In genomic region chr12:52264435-52264825, GRCh38 we compare ENCODE assay signal across 18 cellular contexts. TPM values are rescaled to one million over a fixed set of nuclear protein-coding genes. Genes with fewer than 3 reads are reported as not detected.
DNase-seq lines count a peak whose midpoint lies in the region; ATAC-seq and TF ChIP-seq lines count a peak whose summit lies in the region.
"Had no signal": no experiment of that assay in that cellular context is flagged by ENCODE, and none has a peak within 500 bp of the region (broad histone marks: within the 10 kb centered on the region; RNA-seq: fewer than 3 reads in every experiment).

No MANE protein-coding gene starts in this region.

- H3K79me2 ChIP-seq in KMS-11 (ENCODE audit: insufficient read depth, low read depth) (no peaks in the 10 kb centered on the region), SK-N-SH (ENCODE audit: insufficient read depth) (no peaks in the 10 kb centered on the region)

- H3K9ac ChIP-seq in KMS-11 = no peak overlapping the region
- H3K9ac ChIP-seq in SK-N-SH = no peak overlapping the region

- H3K27me3 ChIP-seq in KMS-11 (ENCODE audit: insufficient read depth, low read depth) (no peaks in the 10 kb centered on the region), SK-N-SH (ENCODE audit: insufficient read depth) (no peaks in the 10 kb centered on the region)
- H3K27me3 ChIP-seq: MG63 had no signal

- H3K4me1 Mint-ChIP-seq in T-helper 17 cell = peaks cover 8% of the 10 kb centered on the region
- peaks cover 23% of the 10 kb centered on the region for H3K4me1 Mint-ChIP-seq in activated T-helper 1 cell treated with anti-CD3 and anti-CD28 coated beads, Interleukin-12 subunit alpha, Interleukin-12 subunit beta, Interleukin-2, Interleukin-4 antibody, amounts not matched to agents 30 ng/mL and 10 ng/mL and 1 ng/mL, durations not matched to agents 14 hours and 24 hours and 36 hours (ENCODE audit: low read depth)
- H3K4me1 Mint-ChIP-seq in activated CD4-positive, alpha-beta memory T cell treated with anti-CD3 and anti-CD28 coated beads, Interleukin-2, amount 10 ng/mL, durations not matched to agents 7 days and 5 days = peaks cover 14% of the 10 kb centered on the region

- H4K20me1 ChIP-seq in KMS-11 (ENCODE audit: insufficient read depth) (no peaks in the 10 kb centered on the region), SK-N-SH (ENCODE audit: insufficient read depth) (no peaks in the 10 kb centered on the region)

- intact Hi-C loops in posterior vena cava (cut with DNase I) = no loop called here
- intact Hi-C loops in activated T-helper 1 cell treated with anti-CD3 and anti-CD28 coated beads, Interleukin-12 subunit alpha, Interleukin-12 subunit beta, Interleukin-2, Interleukin-4 antibody, amounts not matched to agents 30 ng/mL and 10 ng/mL and 1 ng/mL, durations not matched to agents 14 hours and 24 hours and 36 hours (cut with micrococcal nuclease) = no loop called here

- H3K27ac ChIP-seq in KMS-11 (no peak overlapping the region), SK-N-SH (ENCODE audit: low read depth in 2 of 2, low read length in 1 of 2) (no peak overlapping the region)
- H3K27ac ChIP-seq: C4-2B, PC-9 had no signal

- H3K4me2 ChIP-seq in KMS-11 (peak overlapping the region; percentile 26; the same call in 1 of the 2 replicates), SK-N-SH (no peak overlapping the region)
- H3K4me2 ChIP-seq: PC-9 had no signal

- H3K36me3 ChIP-seq in KMS-11 (ENCODE audit: insufficient read depth) (no peaks in the 10 kb centered on the region), SK-N-SH (replicated peaks in 1 of 2; ENCODE audit: control insufficient read depth in 1 of 2, insufficient read depth in 2 of 2, low read length in 1 of 2) (no peaks in the 10 kb centered on the region)

- ATAC-seq in T-helper 17 cell (no peak), GM21576 (IDR thresholded peaks at IDR 0.05; ENCODE audit: unreplicated experiment) (no peak)
- ATAC-seq: GM12878 had no signal

- 85% methylated on average over 2 of the region's 2 CpGs for WGBS in SK-N-SH (ENCODE audit: low lambda C conversion rate)

- peaks cover 7% of the 10 kb centered on the region for H3F3A ChIP-seq in SK-N-SH (replicated peaks; ENCODE audit: insufficient read depth)

- no peak for TF ChIP-seq RAD21 in SK-N-SH (IDR thresholded peaks at IDR 0.05; ENCODE audit: low read length)

- no peaks in the 10 kb centered on the region for H3K9me2 ChIP-seq in SK-N-SH

- no peak for TF ChIP-seq EP300 in SK-N-SH (IDR thresholded peaks at IDR 0.05; ENCODE audit: borderline replicate concordance in 1 of 2, low read depth in 1 of 2, low read length in 1 of 2)

- H3K36me3 Mint-ChIP-seq in T-helper 17 cell (ENCODE audit: low read depth) = no peaks in the 10 kb centered on the region
- H3K36me3 Mint-ChIP-seq in activated T-helper 1 cell treated with anti-CD3 and anti-CD28 coated beads, Interleukin-12 subunit alpha, Interleukin-12 subunit beta, Interleukin-2, Interleukin-4 antibody, amounts not matched to agents 30 ng/mL and 10 ng/mL and 1 ng/mL, durations not matched to agents 14 hours and 24 hours and 36 hours (ENCODE audit: low read depth) = peaks cover 23% of the 10 kb centered on the region
- peaks cover 5% of the 10 kb centered on the region for H3K36me3 Mint-ChIP-seq in activated CD4-positive, alpha-beta memory T cell treated with anti-CD3 and anti-CD28 coated beads, Interleukin-2, amount 10 ng/mL, durations not matched to agents 7 days and 5 days (ENCODE audit: low read depth)

- H3K9me3 ChIP-seq in T-helper 17 cell (ENCODE audit: control insufficient read depth, low read length, poor library complexity, severe bottlenecking) (no peaks in the 10 kb centered on the region), SK-N-SH (no peaks in the 10 kb centered on the region)

- no peak overlapping the region for H3K4me3 Mint-ChIP-seq in T-helper 17 cell
- H3K4me3 Mint-ChIP-seq in activated T-helper 1 cell treated with anti-CD3 and anti-CD28 coated beads, Interleukin-12 subunit alpha, Interleukin-12 subunit beta, Interleukin-2, Interleukin-4 antibody, amounts not matched to agents 30 ng/mL and 10 ng/mL and 1 ng/mL, durations not matched to agents 14 hours and 24 hours and 36 hours = no peak overlapping the region
- no peak overlapping the region for H3K4me3 Mint-ChIP-seq in activated CD4-positive, alpha-beta memory T cell treated with anti-CD3 and anti-CD28 coated beads, Interleukin-2, amount 10 ng/mL, durations not matched to agents 7 days and 5 days

- H2AFZ ChIP-seq in KMS-11 (ENCODE audit: low read depth) = no peak overlapping the region
- no peak overlapping the region for H2AFZ ChIP-seq in SK-N-SH (ENCODE audit: low read depth)
- H2AFZ ChIP-seq: PC-9 had no signal

- H3K4me3 ChIP-seq in KMS-11 (IDR thresholded peaks at IDR 0.05; ENCODE audit: insufficient read depth, low read depth, low read length) (no peak overlapping the region), SK-N-SH (ENCODE audit: low read depth in 2 of 2, low read length in 1 of 2) (no peak overlapping the region)
- H3K4me3 ChIP-seq: GM12878, MG63, PC-9 had no signal

- H3K4me1 ChIP-seq in KMS-11 (ENCODE audit: low read depth, poor library complexity, severe bottlenecking) (peaks cover 14% of the 10 kb centered on the region), SK-N-SH (ENCODE audit: control insufficient read depth in 1 of 2, insufficient read depth in 2 of 2, low read depth in 1 of 2, low read length in 1 of 2) (peaks cover 0 to 16% of the 10 kb centered on the region in 2 experiments; a peak in 2 of 4 replicates)

- TF ChIP-seq CTCF in KMS-11 (conservative IDR thresholded peaks at IDR 0.05; ENCODE audit: low read depth, low read length) (no peak), SK-N-SH (IDR thresholded peaks at IDR 0.05) (no peak)

- peaks cover 48% of the 10 kb centered on the region for H3K27me3 Mint-ChIP-seq in T-helper 17 cell
- H3K27me3 Mint-ChIP-seq in activated T-helper 1 cell treated with anti-CD3 and anti-CD28 coated beads, Interleukin-12 subunit alpha, Interleukin-12 subunit beta, Interleukin-2, Interleukin-4 antibody, amounts not matched to agents 30 ng/mL and 10 ng/mL and 1 ng/mL, durations not matched to agents 14 hours and 24 hours and 36 hours (ENCODE audit: insufficient read depth) = peaks cover 28% of the 10 kb centered on the region
- peaks cover 36% of the 10 kb centered on the region for H3K27me3 Mint-ChIP-seq in activated CD4-positive, alpha-beta memory T cell treated with anti-CD3 and anti-CD28 coated beads, Interleukin-2, amount 10 ng/mL, durations not matched to agents 7 days and 5 days

- POLR2A ChIA-PET in activated CD4-positive, alpha-beta memory T cell treated with anti-CD3 and anti-CD28 coated beads, Interleukin-2, amount 10 ng/mL, durations not matched to agents 7 days and 5 days (lab: Charles Lee) = interaction anchor here (0.6 kb wide), 1 partner anchor 21 kb away, joined by 3 read pairs; no protein-coding TSS in a partner anchor
- POLR2A ChIA-PET in SK-N-SH (lab: Yijun Ruan, JAX) = no interaction called here

- CTCF ChIA-PET in activated CD4-positive, alpha-beta memory T cell treated with anti-CD3 and anti-CD28 coated beads, Interleukin-2, amount 10 ng/mL, durations not matched to agents 7 days and 5 days (lab: Charles Lee) = interaction anchor here (1.4 to 2.2 kb wide), 2 partner anchors 13 to 15 kb away, joined by 6 to 8 read pairs; no protein-coding TSS in a partner anchor
- CTCF ChIA-PET in SK-N-SH (lab: Yijun Ruan, JAX) = interaction anchor here (0.9 to 8.9 kb wide), 4 partner anchors 14 to 107 kb away, joined by 3 to 80 read pairs (median 5); partner anchors contain the start of gene KRT86

- H3K27ac Mint-ChIP-seq in T-helper 17 cell = peak overlapping the region; percentile 6
- no peak overlapping the region for H3K27ac Mint-ChIP-seq in activated T-helper 1 cell treated with anti-CD3 and anti-CD28 coated beads, Interleukin-12 subunit alpha, Interleukin-12 subunit beta, Interleukin-2, Interleukin-4 antibody, amounts not matched to agents 30 ng/mL and 10 ng/mL and 1 ng/mL, durations not matched to agents 14 hours and 24 hours and 36 hours
- no peak overlapping the region for H3K27ac Mint-ChIP-seq in activated CD4-positive, alpha-beta memory T cell treated with anti-CD3 and anti-CD28 coated beads, Interleukin-2, amount 10 ng/mL, durations not matched to agents 7 days and 5 days

- no peaks in the 10 kb centered on the region for H3K9me3 Mint-ChIP-seq in activated T-helper 1 cell treated with anti-CD3 and anti-CD28 coated beads, Interleukin-12 subunit alpha, Interleukin-12 subunit beta, Interleukin-2, Interleukin-4 antibody, amounts not matched to agents 30 ng/mL and 10 ng/mL and 1 ng/mL, durations not matched to agents 14 hours and 24 hours and 36 hours
- H3K9me3 Mint-ChIP-seq in activated CD4-positive, alpha-beta memory T cell treated with anti-CD3 and anti-CD28 coated beads, Interleukin-2, amount 10 ng/mL, durations not matched to agents 7 days and 5 days = peaks cover 2% of the 10 kb centered on the region

- DNase-seq in T-helper 17 cell = no peak
- DNase-seq in inferior parietal cortex (ENCODE audit: extremely low spot score) = peak; percentile 34
- peak; percentile 3 for DNase-seq in posterior vena cava (ENCODE audit: low spot score)
- no peak for DNase-seq in activated T-helper 1 cell treated with anti-CD3 and anti-CD28 coated beads, Interleukin-12 subunit alpha, Interleukin-12 subunit beta, Interleukin-2, Interleukin-4 antibody, amounts not matched to agents 30 ng/mL and 10 ng/mL and 1 ng/mL, durations not matched to agents 14 hours and 24 hours and 36 hours (ENCODE audit: low spot score)
- no peak for DNase-seq in activated CD4-positive, alpha-beta memory T cell treated with anti-CD3 and anti-CD28 coated beads, Interleukin-2, amount 10 ng/mL, durations not matched to agents 7 days and 5 days
- DNase-seq in SK-N-SH = no peak
- DNase-seq: DMS 273 treated with DMSO at 0.1 percent for 48 hours, GDM1, MG63, NCI-H187, NCI-H446 treated with DMSO at 0.1 percent for 48 hours, NCI-H748 treated with DMSO at 0.1 percent for 48 hours, PC-9 had no signal

RNA-seq across cellular contexts. Expression of gene KRT86, which starts 10.0 kb away (rescaled TPM):
- total RNA-seq in T-helper 17 cell (under 1 TPM in 1 of 2 donors, not detected in 1; 0.21 TPM), posterior vena cava (not detected)
- 0.73 and 0.93 TPM in 2 replicates for total RNA-seq in activated T-helper 1 cell treated with anti-CD3 and anti-CD28 coated beads, Interleukin-12 subunit alpha, Interleukin-12 subunit beta, Interleukin-2, Interleukin-4 antibody, amounts not matched to agents 30 ng/mL and 10 ng/mL and 1 ng/mL, durations not matched to agents 14 hours and 24 hours and 36 hours
- under 1 TPM; 0.23 to 0.30 TPM for total RNA-seq in activated CD4-positive, alpha-beta memory T cell treated with anti-CD3 and anti-CD28 coated beads, Interleukin-2, amount 10 ng/mL, durations not matched to agents 7 days and 5 days
- polyA plus RNA-seq in SK-N-SH (2012; rRNA removed) = 0.34 and 0.56 TPM in 2 replicates
- polyA plus RNA-seq in SK-N-SH (2012; cell fraction: cytosol; rRNA removed) = 0.18 and 0.20 TPM in 2 replicates
- polyA plus RNA-seq in SK-N-SH (2012; cell fraction: nucleus; rRNA removed) = 0.99 and 1.1 TPM in 2 replicates
- total RNA-seq: A673 had no signal

RNA-seq across cellular contexts. Expression of gene KRT81, which starts 26.9 kb away (rescaled TPM):
- not detected for total RNA-seq in T-helper 17 cell
- not detected for total RNA-seq in posterior vena cava
- total RNA-seq in activated T-helper 1 cell treated with anti-CD3 and anti-CD28 coated beads, Interleukin-12 subunit alpha, Interleukin-12 subunit beta, Interleukin-2, Interleukin-4 antibody, amounts not matched to agents 30 ng/mL and 10 ng/mL and 1 ng/mL, durations not matched to agents 14 hours and 24 hours and 36 hours = not detected in 2 replicates
- total RNA-seq in activated CD4-positive, alpha-beta memory T cell treated with anti-CD3 and anti-CD28 coated beads, Interleukin-2, amount 10 ng/mL, durations not matched to agents 7 days and 5 days = not detected
- polyA plus RNA-seq in SK-N-SH (2012; rRNA removed) = 0.80 and 1.9 TPM in 2 replicates
- 0.42 and 0.83 TPM in 2 replicates for polyA plus RNA-seq in SK-N-SH (2012; cell fraction: cytosol; rRNA removed)
- polyA plus RNA-seq in SK-N-SH (2012; cell fraction: nucleus; rRNA removed) = 1.1 and 1.8 TPM in 2 replicates

RNA-seq across cellular contexts. Expression of gene KRT7, which starts 31.4 kb away (rescaled TPM):
- total RNA-seq in T-helper 17 cell = under 1 TPM in 1 of 2 donors, not detected in 1; 0.70 TPM
- total RNA-seq in posterior vena cava = 1 to 10 TPM; 4.1 to 6.8 TPM
- 15.5 and 21.2 TPM in 2 replicates for total RNA-seq in activated T-helper 1 cell treated with anti-CD3 and anti-CD28 coated beads, Interleukin-12 subunit alpha, Interleukin-12 subunit beta, Interleukin-2, Interleukin-4 antibody, amounts not matched to agents 30 ng/mL and 10 ng/mL and 1 ng/mL, durations not matched to agents 14 hours and 24 hours and 36 hours
- 1 to 10 TPM; 9.1 to 9.3 TPM for total RNA-seq in activated CD4-positive, alpha-beta memory T cell treated with anti-CD3 and anti-CD28 coated beads, Interleukin-2, amount 10 ng/mL, durations not matched to agents 7 days and 5 days
- 3.2 and 5.4 TPM in 2 replicates for polyA plus RNA-seq in SK-N-SH (2012; rRNA removed)
- 2.9 TPM in 2 replicates for polyA plus RNA-seq in SK-N-SH (2012; cell fraction: cytosol; rRNA removed)
- 1.9 and 3.3 TPM in 2 replicates for polyA plus RNA-seq in SK-N-SH (2012; cell fraction: nucleus; rRNA removed)

RNA-seq across cellular contexts. Expression of gene KRT83, which starts 56.8 kb away (rescaled TPM):
- total RNA-seq in T-helper 17 cell = not detected
- total RNA-seq in posterior vena cava = not detected
- not detected in 2 replicates for total RNA-seq in activated T-helper 1 cell treated with anti-CD3 and anti-CD28 coated beads, Interleukin-12 subunit alpha, Interleukin-12 subunit beta, Interleukin-2, Interleukin-4 antibody, amounts not matched to agents 30 ng/mL and 10 ng/mL and 1 ng/mL, durations not matched to agents 14 hours and 24 hours and 36 hours
- total RNA-seq in activated CD4-positive, alpha-beta memory T cell treated with anti-CD3 and anti-CD28 coated beads, Interleukin-2, amount 10 ng/mL, durations not matched to agents 7 days and 5 days = not detected
- polyA plus RNA-seq in SK-N-SH (2012; rRNA removed) = 0.03 TPM in 1 of 2 replicates, not detected in the other
- not detected in 2 replicates for polyA plus RNA-seq in SK-N-SH (2012; cell fraction: cytosol; rRNA removed)
- polyA plus RNA-seq in SK-N-SH (2012; cell fraction: nucleus; rRNA removed) = not detected in 2 replicates
- total RNA-seq: A673, GM12878, PC-9 had no signal
- polyA plus RNA-seq: GM12878 had no signal

Comparison
In these comparisons a context has a peak if more than half of its experiments do, and no peak if none do; other contexts are left out.
1. DNase-seq: peak in inferior parietal cortex (single experiment) and posterior vena cava (single experiment); none in T-helper 17 cell (0 of 3), activated T-helper 1 cell treated with anti-CD3 and anti-CD28 coated beads, Interleukin-12 subunit alpha, Interleukin-12 subunit beta, Interleukin-2, Interleukin-4 antibody, amounts not matched to agents 30 ng/mL and 10 ng/mL and 1 ng/mL, durations not matched to agents 14 hours and 24 hours and 36 hours (single experiment), activated CD4-positive, alpha-beta memory T cell treated with anti-CD3 and anti-CD28 coated beads, Interleukin-2, amount 10 ng/mL, durations not matched to agents 7 days and 5 days (single experiment) and SK-N-SH (single experiment).